In the genomic region with DNA sequence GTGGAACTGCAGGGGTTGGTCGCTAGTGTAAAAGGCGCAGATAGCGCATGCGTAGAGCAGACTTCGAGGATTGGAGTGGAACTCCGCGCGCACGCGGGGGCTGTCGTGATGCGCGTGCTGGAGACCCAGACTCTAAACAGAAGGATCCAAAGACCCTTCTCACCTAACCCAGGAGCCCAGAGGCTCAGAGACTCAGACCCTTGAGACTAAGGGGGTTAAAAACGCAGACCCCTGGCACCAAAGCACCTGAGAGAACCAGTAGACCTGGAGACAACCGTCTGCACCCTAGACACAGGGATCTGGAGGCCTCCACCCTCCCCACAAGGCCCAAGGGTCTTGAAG, we compare ENCODE assay signal across 8 cellular contexts. TPM values are rescaled to one million over a fixed set of nuclear protein-coding genes. Genes with fewer than 3 reads are reported as not detected.
DNase-seq lines count a peak whose midpoint lies in the region; ATAC-seq and TF ChIP-seq lines count a peak whose summit lies in the region.

No MANE protein-coding gene starts in this region.

- no peaks in the 10 kb centered on the region for H3K27me3 Mint-ChIP-seq in activated T-cell treated with anti-CD3 and anti-CD28 coated beads, Interleukin-2, amount 50 U/mL, for 4 hours (ENCODE audit: low read depth)
- H3K27me3 Mint-ChIP-seq in activated naive CD4-positive, alpha-beta T cell treated with anti-CD3 and anti-CD28 coated beads, Interleukin-2, amount 50 U/mL, for 24 hours = no peaks in the 10 kb centered on the region

- 2 to 9% (median 4%) methylated on average over 14 to 15 of the region's 15 CpGs for WGBS in stomach, 5 donors

- H3K9me3 ChIP-seq in iPS-20b (ENCODE audit: insufficient read depth, low read depth, low read length) (no peaks in the 10 kb centered on the region), stomach (no peaks in the 10 kb centered on the region)

- peaks cover 12% of the 10 kb centered on the region for H3K36me3 Mint-ChIP-seq in activated T-cell treated with anti-CD3 and anti-CD28 coated beads, Interleukin-2, amount 50 U/mL, for 4 hours (ENCODE audit: insufficient read depth)
- peaks cover 9% of the 10 kb centered on the region for H3K36me3 Mint-ChIP-seq in activated naive CD4-positive, alpha-beta T cell treated with anti-CD3 and anti-CD28 coated beads, Interleukin-2, amount 50 U/mL, for 24 hours

- peak overlapping the region; percentile 94 for H3K4me3 Mint-ChIP-seq in activated T-cell treated with anti-CD3 and anti-CD28 coated beads, Interleukin-2, amount 50 U/mL, for 4 hours
- peak overlapping the region; percentile 92 for H3K4me3 Mint-ChIP-seq in activated naive CD4-positive, alpha-beta T cell treated with anti-CD3 and anti-CD28 coated beads, Interleukin-2, amount 50 U/mL, for 24 hours

- H3K4me3 ChIP-seq in iPS-20b (ENCODE audit: low read length) = peak overlapping the region; percentile 92
- peak overlapping the region; percentile 60 to 96 (median 89) for H3K4me3 ChIP-seq in stomach

- H3K4me1 Mint-ChIP-seq in activated T-cell treated with anti-CD3 and anti-CD28 coated beads, Interleukin-2, amount 50 U/mL, for 4 hours (ENCODE audit: low read depth) = peaks cover 37% of the 10 kb centered on the region
- peaks cover 43% of the 10 kb centered on the region for H3K4me1 Mint-ChIP-seq in activated naive CD4-positive, alpha-beta T cell treated with anti-CD3 and anti-CD28 coated beads, Interleukin-2, amount 50 U/mL, for 24 hours

- no peak for DNase-seq in activated T-cell treated with anti-CD3 and anti-CD28 coated beads, Interleukin-2, amount 50 U/mL, for 4 hours
- DNase-seq in activated T-cell treated with anti-CD3 and anti-CD28 coated beads for 4 hours (no peak), stomach (no peak), epidermal melanocyte (ENCODE audit: insufficient read length, low spot score) (no peak), NAMALWA (ENCODE audit: low spot score) (no peak)

- ATAC-seq in activated T-cell treated with anti-CD3 and anti-CD28 coated beads, Interleukin-2, amount 50 U/mL, for 4 hours = peak; percentile 35 to 36
- ATAC-seq in HG03135 (IDR thresholded peaks at IDR 0.05; ENCODE audit: unreplicated experiment) = peak; percentile 22

- H3K9ac ChIP-seq in iPS-20b (ENCODE audit: low read depth, low read length) = no peak overlapping the region

- no peak for TF ChIP-seq EP300 in stomach (IDR thresholded peaks at IDR 0.05)

- H3K36me3 ChIP-seq in iPS-20b (ENCODE audit: insufficient read depth, low read depth, low read length) = peaks cover 6% of the 10 kb centered on the region; the same call in 1 of the 2 replicates
- H3K36me3 ChIP-seq in stomach = peaks cover 1 to 16% (median 10%) of the 10 kb centered on the region in 4 donors

- TF ChIP-seq POLR2A in stomach (IDR thresholded peaks at IDR 0.05) = no peak

- H3K27ac ChIP-seq in iPS-20b (ENCODE audit: low read length) = no peak overlapping the region
- H3K27ac ChIP-seq in stomach = peak overlapping the region; percentile 12 to 88 (median 60)

- no peaks in the 10 kb centered on the region for H3K9me3 Mint-ChIP-seq in activated T-cell treated with anti-CD3 and anti-CD28 coated beads, Interleukin-2, amount 50 U/mL, for 4 hours
- H3K9me3 Mint-ChIP-seq in activated naive CD4-positive, alpha-beta T cell treated with anti-CD3 and anti-CD28 coated beads, Interleukin-2, amount 50 U/mL, for 24 hours = no peaks in the 10 kb centered on the region

- H3K27me3 ChIP-seq in iPS-20b (ENCODE audit: insufficient read depth, low read length) = peaks cover 34% of the 10 kb centered on the region
- H3K27me3 ChIP-seq in stomach = peaks cover 0 to 4% (median 0%) of the 10 kb centered on the region in 3 donors

- no peak for TF ChIP-seq CTCF in stomach (IDR thresholded peaks at IDR 0.05)

- no peaks in the 10 kb centered on the region; the same call in 1 of the 2 replicates for H3K4me1 ChIP-seq in iPS-20b (ENCODE audit: insufficient read depth, low read length)
- peaks cover 15 to 31% (median 25%) of the 10 kb centered on the region in 4 donors for H3K4me1 ChIP-seq in stomach

- intact Hi-C loops in stomach (cut with DNase I; ENCODE audit: low total_unique reads) = no loop called here

- H3K27ac Mint-ChIP-seq in activated naive CD4-positive, alpha-beta T cell treated with anti-CD3 and anti-CD28 coated beads, Interleukin-2, amount 50 U/mL, for 24 hours = peak overlapping the region; percentile 97

RNA-seq across cellular contexts. Expression of gene CTU1, which starts 0.6 kb away (rescaled TPM):
- 10 to 100 TPM; 24.1 to 29.3 (median 27.7) TPM for total RNA-seq in activated T-cell treated with anti-CD3 and anti-CD28 coated beads, Interleukin-2, amount 50 U/mL, for 4 hours
- total RNA-seq in stomach = 10 to 100 TPM in 2 of 5 donors, 1 to 10 TPM in 2, under 1 TPM in 1; 0.58 to 47.3 (median 7.4) TPM
- 1 to 10 TPM; 2.4 to 5.3 (median 2.8) TPM for polyA plus RNA-seq in stomach

RNA-seq across cellular contexts. Expression of gene SIGLEC9, which starts 15.9 kb away (rescaled TPM):
- under 1 TPM; 0.22 to 0.43 (median 0.37) TPM for total RNA-seq in activated T-cell treated with anti-CD3 and anti-CD28 coated beads, Interleukin-2, amount 50 U/mL, for 4 hours
- 10 to 100 TPM in 1 of 5 donors, 1 to 10 TPM in 3, not detected in 1; 1.1 to 13.9 (median 1.9) TPM for total RNA-seq in stomach
- polyA plus RNA-seq in stomach = 1 to 10 TPM in 1 of 3 donors, under 1 TPM in 2; 0.61 to 3.6 (median 0.80) TPM

RNA-seq across cellular contexts. Expression of gene KLK14, which starts 26.1 kb away (rescaled TPM):
- 1 to 10 TPM in 2 of 3 donors, under 1 TPM in 1; 0.79 to 1.4 (median 1.2) TPM for total RNA-seq in activated T-cell treated with anti-CD3 and anti-CD28 coated beads, Interleukin-2, amount 50 U/mL, for 4 hours
- total RNA-seq in stomach = not detected
- under 1 TPM in 2 of 3 donors, not detected in 1; 0.31 to 0.35 TPM for polyA plus RNA-seq in stomach

RNA-seq across cellular contexts. Expression of gene SIGLEC7, which starts 33.3 kb away (rescaled TPM):
- total RNA-seq in activated T-cell treated with anti-CD3 and anti-CD28 coated beads, Interleukin-2, amount 50 U/mL, for 4 hours = under 1 TPM in 1 of 3 donors, not detected in 2; 0.16 TPM
- total RNA-seq in stomach = 1 to 10 TPM in 1 of 5 donors, under 1 TPM in 1, not detected in 3; 0.18 to 1.3 TPM
- 1 to 10 TPM in 1 of 3 donors, under 1 TPM in 1, not detected in 1; 0.50 to 1.8 TPM for polyA plus RNA-seq in stomach

RNA-seq across cellular contexts. Expression of gene KLK13, which starts 43.9 kb away (rescaled TPM):
- total RNA-seq in activated T-cell treated with anti-CD3 and anti-CD28 coated beads, Interleukin-2, amount 50 U/mL, for 4 hours = not detected
- total RNA-seq in stomach = 1 to 10 TPM in 1 of 5 donors, not detected in 4; 10.0 TPM
- polyA plus RNA-seq in stomach = 10 to 100 TPM in 1 of 3 donors, 1 to 10 TPM in 2; 3.2 to 82.1 (median 9.5) TPM
